Comparison of ENCODE assay signal across 1 cellular context in the genomic region with DNA sequence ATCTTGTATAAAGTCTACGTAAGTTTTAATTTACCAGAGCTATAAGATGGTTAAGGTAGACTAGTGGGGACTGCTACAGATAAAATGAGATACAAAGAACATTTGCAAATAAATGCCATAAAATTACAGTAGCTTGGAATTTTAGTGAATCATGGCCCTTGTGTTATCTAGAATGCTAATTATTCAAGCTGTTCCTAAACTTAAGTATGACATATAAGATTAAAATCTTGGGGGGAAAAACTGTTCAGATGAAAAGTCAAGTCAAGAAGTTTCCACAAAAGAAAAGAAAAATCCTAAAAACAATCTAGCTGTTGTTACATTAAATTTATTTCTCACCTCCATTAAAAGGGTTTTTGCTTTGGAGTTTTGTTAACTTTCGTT.
TF ChIP-seq lines count a peak whose summit lies in the region.

No MANE protein-coding gene starts in this region.

TF ChIP-seq in endothelial cell of umbilical vein, 7 proteins besides CTCF, POLR2A, EP300 and RAD21 (continued from another document):
- TF ChIP-seq EZH2 (IDR thresholded peaks at IDR 0.05; ENCODE audit: borderline replicate concordance, low read depth, low read length, severe bottlenecking) (no peak), GATA2 (IDR thresholded peaks at IDR 0.05; ENCODE audit: insufficient read depth, insufficient read length, low read depth, low read length) (no peak), JUN (IDR thresholded peaks at IDR 0.05; ENCODE audit: borderline replicate concordance, insufficient read depth, insufficient read length, low read depth) (no peak), POLR2AphosphoS5 (IDR thresholded peaks at IDR 0.05; ENCODE audit: insufficient read depth, low read depth, low read length) (no peak), MYC (IDR thresholded peaks at IDR 0.05; ENCODE audit: low read depth, low read length) (no peak)
- TF ChIP-seq, protein P1, sequence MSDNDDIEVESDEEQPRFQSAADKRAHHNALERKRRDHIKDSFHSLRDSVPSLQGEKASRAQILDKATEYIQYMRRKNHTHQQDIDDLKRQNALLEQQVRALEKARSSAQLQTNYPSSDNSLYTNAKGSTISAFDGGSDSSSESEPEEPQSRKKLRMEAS (IDR thresholded peaks at IDR 0.05; ENCODE audit: insufficient read depth, insufficient read length): no peak
